ENCODE assay signal across 8 cellular contexts in the genomic region with DNA sequence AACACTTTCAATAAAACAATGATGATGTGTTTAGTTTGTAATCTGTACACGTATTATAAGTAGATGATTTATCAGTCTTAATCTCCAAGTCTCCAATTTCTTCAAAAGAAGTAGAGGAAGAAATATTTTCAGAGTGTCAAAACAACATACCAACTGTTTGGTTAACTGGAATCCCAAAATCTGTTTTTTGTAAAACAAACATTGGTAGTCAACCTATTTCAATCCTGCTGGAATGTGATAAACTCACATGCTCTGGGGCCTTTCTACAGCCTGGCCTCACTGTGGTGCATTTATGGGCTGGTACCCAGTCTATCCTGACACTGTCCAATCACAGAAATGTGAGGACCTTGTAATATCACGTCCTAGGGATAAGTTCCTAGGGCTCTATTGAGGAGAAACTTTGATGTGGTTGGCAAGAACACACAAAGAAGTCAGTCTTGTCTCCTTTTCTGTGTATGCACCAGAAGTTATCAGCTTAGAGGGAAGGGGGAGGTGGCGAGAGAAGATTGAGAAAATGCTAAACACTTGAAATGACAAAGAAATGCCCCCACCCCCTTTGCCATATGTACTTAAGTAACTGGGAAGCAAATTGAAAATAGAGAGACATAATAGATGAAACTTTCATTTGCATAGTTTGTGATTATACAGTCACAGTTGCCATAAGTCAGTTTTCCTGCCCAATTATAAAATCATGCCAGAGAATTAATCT. TPM values are rescaled to one million over a fixed set of nuclear protein-coding genes. Genes with fewer than 3 reads are reported as not detected.
DNase-seq lines count a peak whose midpoint lies in the region; ATAC-seq, FAIRE-seq and TF ChIP-seq lines count a peak whose summit lies in the region.

No MANE protein-coding gene starts in this region.

- CTCF ChIA-PET in activated CD8-positive, alpha-beta T cell treated with anti-CD3 and anti-CD28 coated beads for 36 hours (lab: Charles Lee) = interaction anchor here (1.1 to 6.3 kb wide), 3 partner anchors 10 to 291 kb away, joined by 3 to 53 read pairs (median 14); no protein-coding TSS in a partner anchor

- H3K4me1 Mint-ChIP-seq in activated CD8-positive, alpha-beta T cell treated with anti-CD3 and anti-CD28 coated beads for 36 hours (ENCODE audit: low read depth) = peaks cover 9% of the 10 kb centered on the region

- TF ChIP-seq CTCF in activated CD8-positive, alpha-beta T cell treated with anti-CD3 and anti-CD28 coated beads for 36 hours (IDR thresholded peaks at IDR 0.05) = no peak

- intact Hi-C loops in activated CD8-positive, alpha-beta T cell treated with anti-CD3 and anti-CD28 coated beads for 36 hours (cut with micrococcal nuclease) = no loop called here

- H3K9me3 Mint-ChIP-seq in activated CD8-positive, alpha-beta T cell treated with anti-CD3 and anti-CD28 coated beads for 36 hours = no peaks in the 10 kb centered on the region

- no peaks in the 10 kb centered on the region for H3K36me3 Mint-ChIP-seq in activated CD8-positive, alpha-beta T cell treated with anti-CD3 and anti-CD28 coated beads for 36 hours (ENCODE audit: low read depth)

- H3K4me3 Mint-ChIP-seq in activated CD8-positive, alpha-beta T cell treated with anti-CD3 and anti-CD28 coated beads for 36 hours = no peak overlapping the region

- POLR2A ChIA-PET in activated CD8-positive, alpha-beta T cell treated with anti-CD3 and anti-CD28 coated beads for 36 hours (lab: Charles Lee) = interaction anchor here (1.3 to 2.4 kb wide), 2 partner anchors 9 to 10 kb away, joined by 4 to 14 read pairs; no protein-coding TSS in a partner anchor

- TF ChIP-seq POLR2A in GM12891 (IDR thresholded peaks at IDR 0.05; ENCODE audit: low read depth, low read length) = no peak

- FAIRE-seq in GM12891 (lab: Jason Lieb, UNC) = no peak

- peaks cover 2% of the 10 kb centered on the region for H3K27me3 Mint-ChIP-seq in activated CD8-positive, alpha-beta T cell treated with anti-CD3 and anti-CD28 coated beads for 36 hours

- no peak for DNase-seq in activated CD8-positive, alpha-beta T cell treated with anti-CD3 and anti-CD28 coated beads for 36 hours
- DNase-seq in NCI-H187 treated with DMSO at 0.1 percent for 48 hours (lab: John Stamatoyannopoulos, UW) (no peak), GM12891 (ENCODE audit: insufficient read length, low spot score) (no peak), SKM-1 treated with dmso at 0.1 percent for 144 hours (lab: John Stamatoyannopoulos, UW; ENCODE audit: unreplicated experiment) (no peak), dermis blood vessel endothelial cell (no peak)

- ATAC-seq in GM18508 (IDR thresholded peaks at IDR 0.05; ENCODE audit: insufficient read depth, unreplicated experiment) (peak; percentile 15), GM21423 (IDR thresholded peaks at IDR 0.05; ENCODE audit: unreplicated experiment) (peak; percentile 38), HG03159 (IDR thresholded peaks at IDR 0.05; ENCODE audit: unreplicated experiment) (peak; percentile 39)
- ATAC-seq in activated CD8-positive, alpha-beta T cell treated with anti-CD3 and anti-CD28 coated beads for 36 hours = peak; percentile 37

- H3K27ac Mint-ChIP-seq in activated CD8-positive, alpha-beta T cell treated with anti-CD3 and anti-CD28 coated beads for 36 hours = peak overlapping the region; percentile 32

TF ChIP-seq in GM12891, 5 proteins besides CTCF, POLR2A, EP300 and RAD21:
- TF ChIP-seq TAF1 (IDR thresholded peaks at IDR 0.05; ENCODE audit: low read depth, low read length) (no peak), SPI1 (IDR thresholded peaks at IDR 0.05; ENCODE audit: low read depth, low read length) (no peak), POU2F2 (IDR thresholded peaks at IDR 0.05; ENCODE audit: low read depth, low read length) (no peak), POLR2AphosphoS5 (IDR thresholded peaks at IDR 0.05; ENCODE audit: low read depth, low read length) (no peak), PAX5 (IDR thresholded peaks at IDR 0.05; ENCODE audit: insufficient read depth, low read length, severe bottlenecking) (no peak)

RNA-seq across cellular contexts. Expression of a gene that starts 47.1 kb away (rescaled TPM):
- 10 to 100 TPM; 74.8 to 78.0 TPM for total RNA-seq in activated CD8-positive, alpha-beta T cell treated with anti-CD3 and anti-CD28 coated beads for 36 hours
- 52.5 TPM for polyA plus RNA-seq in GM12891 (2012; ENCODE audit: low read depth, missing spikeins)
- total RNA-seq in dermis blood vessel endothelial cell = 36.8 and 49.9 TPM in 2 replicates

RNA-seq across cellular contexts. Expression of a gene that starts 47.4 kb away (rescaled TPM):
- total RNA-seq in activated CD8-positive, alpha-beta T cell treated with anti-CD3 and anti-CD28 coated beads for 36 hours = 1 to 10 TPM; 3.2 to 4.6 TPM
- 6.1 TPM for polyA plus RNA-seq in GM12891 (2012; ENCODE audit: low read depth, missing spikeins)
- total RNA-seq in dermis blood vessel endothelial cell = 0.34 and 0.42 TPM in 2 replicates
